ENCODE assay signal across 16 cellular contexts in the genomic region with DNA sequence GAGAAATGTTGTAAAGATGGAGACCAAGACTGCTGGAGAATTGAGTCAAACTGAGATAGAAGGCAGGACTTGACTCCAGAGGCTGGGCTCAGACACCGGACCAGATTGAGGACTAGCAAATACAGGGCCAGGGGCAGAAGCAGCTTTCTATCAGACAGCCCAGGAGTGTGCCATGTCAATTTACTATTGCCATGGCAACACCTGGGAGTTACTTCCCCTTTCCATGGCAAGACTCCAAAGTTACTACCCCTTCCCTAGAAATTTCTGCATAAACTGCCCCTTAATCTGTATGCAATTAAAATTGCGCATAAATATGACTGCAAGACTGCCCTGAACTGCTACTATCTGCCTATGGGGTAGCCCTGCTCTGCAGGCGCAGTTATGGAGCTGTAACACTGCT.
DNase-seq lines count a peak whose midpoint lies in the region; ATAC-seq and TF ChIP-seq lines count a peak whose summit lies in the region.
"Had no signal": no experiment of that assay in that cellular context is flagged by ENCODE, and none has a peak within 500 bp of the region (broad histone marks: within the 10 kb centered on the region; RNA-seq: fewer than 3 reads in every experiment).

No MANE protein-coding gene starts in this region.

- H4K20me1 ChIP-seq in GM23338 (replicated peaks; ENCODE audit: insufficient read depth): no peaks in the 10 kb centered on the region

- peaks cover 2% of the 10 kb centered on the region for H3K27me3 Mint-ChIP-seq in GM23338 (ENCODE audit: insufficient read depth, low read depth, poor library complexity)
- H3K27me3 Mint-ChIP-seq: CD4-positive, alpha-beta T cell had no signal

- H3K36me3 Mint-ChIP-seq in GM23338 (ENCODE audit: low read depth): no peaks in the 10 kb centered on the region

- H3K4me1 ChIP-seq in GM23338 (ENCODE audit: insufficient read depth) (no peaks in the 10 kb centered on the region), mesenchymal stem cell (ENCODE audit: control insufficient read depth, insufficient read depth, low read depth, low read length) (peaks cover 5% of the 10 kb centered on the region)

- no peaks in the 10 kb centered on the region for H3K9me3 ChIP-seq in mesenchymal stem cell (ENCODE audit: control insufficient read depth, low read length)

- H3K9ac ChIP-seq in mesenchymal stem cell (ENCODE audit: low read length): no peak overlapping the region

- no peak overlapping the region for H4K91ac ChIP-seq in mesenchymal stem cell (ENCODE audit: low read length)

- no peaks in the 10 kb centered on the region for H3F3A ChIP-seq in GM23338 (replicated peaks; ENCODE audit: low read depth)

- H3K18ac ChIP-seq in mesenchymal stem cell (ENCODE audit: low read depth in 1 of 2, low read length in 2 of 2): no peak overlapping the region

- peak overlapping the region; percentile 30; the same call in 1 of the 2 replicates for H3K27ac ChIP-seq in GM23338 (ENCODE audit: low read depth)
- H3K27ac ChIP-seq in mesenchymal stem cell (ENCODE audit: low read length, poor library complexity, severe bottlenecking): no peak overlapping the region

- H3K4ac ChIP-seq in mesenchymal stem cell (ENCODE audit: low read depth in 1 of 2, low read length in 2 of 2): no peak overlapping the region

- H3K9me3 Mint-ChIP-seq in GM23338: no peaks in the 10 kb centered on the region
- H3K9me3 Mint-ChIP-seq: CD4-positive, alpha-beta T cell had no signal

- H3K4me1 Mint-ChIP-seq in GM23338: peaks cover 7% of the 10 kb centered on the region

- no peak overlapping the region for H4K8ac ChIP-seq in mesenchymal stem cell (ENCODE audit: low read length)

- H2AK5ac ChIP-seq in mesenchymal stem cell (ENCODE audit: low read length, severe bottlenecking): peak overlapping the region; percentile 22

- no peaks in the 10 kb centered on the region for H3K79me1 ChIP-seq in mesenchymal stem cell (replicated peaks; ENCODE audit: low read length, poor library complexity, severe bottlenecking)

- no peak overlapping the region for H3K27ac Mint-ChIP-seq in GM23338
- H3K27ac Mint-ChIP-seq: CD4-positive, alpha-beta T cell had no signal

- 95% methylated on average over 3 of the region's 3 CpGs for WGBS in mesenchymal stem cell

- H2BK5ac ChIP-seq in mesenchymal stem cell (ENCODE audit: low read depth, low read length, poor library complexity, severe bottlenecking): no peak overlapping the region

- H2AFZ ChIP-seq in GM23338: 0 out of 2 replicates have a peak overlapping the region, but pooled peaks have one; percentile 30
- no peak overlapping the region for H2AFZ ChIP-seq in mesenchymal stem cell (ENCODE audit: low read depth, low read length)

- H3K4me3 Mint-ChIP-seq in GM23338: no peak overlapping the region
- H3K4me3 Mint-ChIP-seq: CD4-positive, alpha-beta T cell had no signal

- H3K79me2 ChIP-seq in GM23338 (replicated peaks; ENCODE audit: insufficient read depth): no peaks in the 10 kb centered on the region

- H3K27me3 ChIP-seq in GM23338 (ENCODE audit: insufficient read depth) (no peaks in the 10 kb centered on the region; the same call in 1 of the 2 replicates), mesenchymal stem cell (ENCODE audit: control insufficient read depth in 1 of 2, insufficient read depth in 1 of 2, low read length in 2 of 2) (no peaks in the 10 kb centered on the region)

- H2BK12ac ChIP-seq in mesenchymal stem cell (ENCODE audit: low read length in 2 of 2): no peak overlapping the region

- no peak overlapping the region for H3K4me3 ChIP-seq in GM23338
- H3K4me3 ChIP-seq in mesenchymal stem cell (ENCODE audit: insufficient read depth in 1 of 2, low read depth in 1 of 2, low read length in 2 of 2): no peak overlapping the region

- no peak for DNase-seq in GM23338 (ENCODE audit: low spot score)
- DNase-seq in Kasumi-1 (lab: John Stamatoyannopoulos, UW): peak; percentile 28 to 54
- DNase-seq in NOMO-1 treated with dmso at 0.1 percent for 144 hours (lab: John Stamatoyannopoulos, UW; ENCODE audit: unreplicated experiment): peak; percentile 1
- DNase-seq in mesenchymal stem cell: no peak
- DNase-seq in anterior cingulate cortex (lab: John Stamatoyannopoulos, UW): no peak
- no peak for DNase-seq in NCI-H446 (lab: John Stamatoyannopoulos, UW)
- DNase-seq in stimulated activated CD4-positive, alpha-beta T cell treated with anti-CD3 and anti-CD28 coated beads, Interleukin-1b, Interleukin-23, amount 100 ng/mL, for 48 hours: no peak
- DNase-seq: ACHN; CD4-positive, alpha-beta T cell; DMS53; GOT3; NCI-H187; NCI-H2171; NCI-H446 treated with DMSO at 0.1 percent for 48 hours; SHP77 treated with DMSO at 0.1 percent for 48 hours; SW 1271 had no signal

- no peak overlapping the region for H3K23ac ChIP-seq in mesenchymal stem cell (ENCODE audit: low read length in 2 of 2)

- ATAC-seq in GM23338: no peak

- no peak for TF ChIP-seq CTCF in GM23338 (conservative IDR thresholded peaks at IDR 0.05; ENCODE audit: low read depth in 2 of 2)

- H3K9me2 ChIP-seq in GM23338 (ENCODE audit: insufficient read depth): 0 out of 2 replicates have a peak, but pooled peaks cover 4% of the 10 kb centered on the region

- H3K36me3 ChIP-seq in GM23338 (ENCODE audit: insufficient read depth) (no peaks in the 10 kb centered on the region), mesenchymal stem cell (ENCODE audit: control insufficient read depth in 1 of 2, insufficient read depth in 2 of 2, low read depth in 1 of 2, low read length in 2 of 2) (no peaks in the 10 kb centered on the region)

- H3K14ac ChIP-seq in mesenchymal stem cell (ENCODE audit: low read length in 2 of 2): no peak overlapping the region

- no peak overlapping the region for H3K4me2 ChIP-seq in GM23338
- H3K4me2 ChIP-seq in mesenchymal stem cell (ENCODE audit: low read length, poor library complexity, severe bottlenecking): no peak overlapping the region

- H2BK15ac ChIP-seq in mesenchymal stem cell (ENCODE audit: low read depth, poor library complexity, severe bottlenecking): no peak overlapping the region

- no peak overlapping the region for H2BK120ac ChIP-seq in mesenchymal stem cell (ENCODE audit: low read depth, low read length)

TF ChIP-seq in GM23338, 12 proteins besides CTCF, POLR2A, EP300 and RAD21:
- TF ChIP-seq JUNB (IDR thresholded peaks at IDR 0.05; ENCODE audit: unreplicated experiment): no peak
- no peak for TF ChIP-seq ZNF114 (CRISPR knock-in tag; IDR thresholded peaks at IDR 0.05)
- TF ChIP-seq CREB1 (CRISPR knock-in tag; IDR thresholded peaks at IDR 0.05; ENCODE audit: low read depth): no peak
- TF ChIP-seq STAT1 (IDR thresholded peaks at IDR 0.05; ENCODE audit: unreplicated experiment): no peak
- TF ChIP-seq ZNF331 (CRISPR knock-in tag; IDR thresholded peaks at IDR 0.05; ENCODE audit: low read depth): no peak
- no peak for TF ChIP-seq EZH2 (IDR thresholded peaks at IDR 0.05; ENCODE audit: low read depth, unreplicated experiment)
- no peak for TF ChIP-seq NANOG (IDR thresholded peaks at IDR 0.05; ENCODE audit: borderline replicate concordance)
- no peak for TF ChIP-seq EZH2phosphoT487 (IDR thresholded peaks at IDR 0.05; ENCODE audit: unreplicated experiment)
- TF ChIP-seq POLR2AphosphoS5 (IDR thresholded peaks at IDR 0.05; ENCODE audit: low read depth): no peak

Comparison
In these comparisons a context has a peak if more than half of its experiments do, and no peak if none do; other contexts are left out.
1. DNase-seq: peak in Kasumi-1 (2 of 2) and NOMO-1 treated with dmso at 0.1 percent for 144 hours (single experiment); none in GM23338 (single experiment), mesenchymal stem cell (single experiment), anterior cingulate cortex (0 of 58), NCI-H446 (0 of 2) and stimulated activated CD4-positive, alpha-beta T cell treated with anti-CD3 and anti-CD28 coated beads, Interleukin-1b, Interleukin-23, amount 100 ng/mL, for 48 hours (single experiment).